In genomic region chr17:81034168-81034777, GRCh38 we compare ENCODE assay signal across 8 cellular contexts.
A peak's percentile ranks its signal among the peaks of the same experiment; 100 is the strongest.
DNase-seq lines count a peak whose midpoint lies in the region; ATAC-seq lines count a peak whose summit lies in the region.

No MANE protein-coding gene starts in this region.

- DNase-seq in CD1c-positive myeloid dendritic cell (ENCODE audit: extremely low spot score) (peak; percentile 13), UCSD-AML1 (lab: John Stamatoyannopoulos, UW; ENCODE audit: unreplicated experiment) (no peak), NCI-H146 treated with DMSO at 0.1 percent for 48 hours (lab: John Stamatoyannopoulos, UW; ENCODE audit: unreplicated experiment) (no peak)
- DNase-seq in stimulated activated naive CD8-positive, alpha-beta T cell treated with anti-CD3 and anti-CD28 coated beads, Interleukin-15, Interleukin-2, amounts not matched to agents 100 U/mL and 50 U/mL, for 24 hours = no peak
- DNase-seq in stimulated activated CD4-positive, alpha-beta T cell treated with anti-CD3 and anti-CD28 coated beads, Interleukin-4, amount 100 ng/mL, for 4 hours = no peak

- H3K36me3 ChIP-seq in iPS-18a (ENCODE audit: control insufficient read depth, low read depth, low read length) = no peaks in the 10 kb centered on the region

- peaks cover 26% of the 10 kb centered on the region for H3K27me3 ChIP-seq in iPS-18a (ENCODE audit: control insufficient read depth, insufficient read depth, low read length)

- peaks cover 5% of the 10 kb centered on the region for H3K4me1 ChIP-seq in iPS-18a (ENCODE audit: control insufficient read depth, low read depth, low read length)

- no peaks in the 10 kb centered on the region for H3K9me3 Mint-ChIP-seq in activated naive CD8-positive, alpha-beta T cell (ENCODE audit: low read depth)

- H3K27ac ChIP-seq in iPS-18a (ENCODE audit: low read length) = no peak overlapping the region

- H3K9me3 ChIP-seq in iPS-18a (ENCODE audit: control insufficient read depth, low read depth, low read length) = no peaks in the 10 kb centered on the region

- ATAC-seq in HG02642 (IDR thresholded peaks at IDR 0.05; ENCODE audit: poor library complexity, unreplicated experiment) = peak; percentile 1
- ATAC-seq in stimulated activated naive CD8-positive, alpha-beta T cell treated with anti-CD3 and anti-CD28 coated beads, Interleukin-15, Interleukin-2, amounts not matched to agents 100 U/mL and 50 U/mL, for 24 hours = peak; percentile 8

- H3K9ac ChIP-seq in iPS-18a (ENCODE audit: low read length) = no peak overlapping the region

- H3K4me3 ChIP-seq in iPS-18a (ENCODE audit: low read length) = peak overlapping the region; percentile 75

- H3K27ac Mint-ChIP-seq in activated naive CD8-positive, alpha-beta T cell = no peak overlapping the region

- H3K4me3 Mint-ChIP-seq in activated naive CD8-positive, alpha-beta T cell = peak overlapping the region; percentile 79

- no peaks in the 10 kb centered on the region for H3K27me3 Mint-ChIP-seq in activated naive CD8-positive, alpha-beta T cell

- H3K36me3 Mint-ChIP-seq in activated naive CD8-positive, alpha-beta T cell = no peaks in the 10 kb centered on the region

- peaks cover 23% of the 10 kb centered on the region for H3K4me1 Mint-ChIP-seq in activated naive CD8-positive, alpha-beta T cell (ENCODE audit: low read depth)
